ENCODE assay signal across 8 cellular contexts in genomic region chr9:19379283-19379682, GRCh38. TPM values are rescaled to one million over a fixed set of nuclear protein-coding genes. Genes with fewer than 3 reads are reported as not detected.
DNase-seq lines count a peak whose midpoint lies in the region; ATAC-seq and TF ChIP-seq lines count a peak whose summit lies in the region.

No MANE protein-coding gene starts in this region.

- peak overlapping the region; percentile 78 for H4K91ac ChIP-seq in IMR-90 (ENCODE audit: insufficient read depth, low read depth, low read length)

- H2AK5ac ChIP-seq in IMR-90 (ENCODE audit: low read depth, low read length): peak overlapping the region; percentile 95

- H3K4me1 Mint-ChIP-seq in MCF 10A (ENCODE audit: insufficient read depth, unreplicated experiment): peaks cover 22% of the 10 kb centered on the region
- peaks cover 34% of the 10 kb centered on the region for H3K4me1 Mint-ChIP-seq in mesothelial cell of epicardium

- no peak overlapping the region for H2BK15ac ChIP-seq in IMR-90 (ENCODE audit: low read depth, low read length)

- peak overlapping the region; percentile 96 for H3K9ac ChIP-seq in IMR-90 (ENCODE audit: low read depth, low read length)

- no peak for TF ChIP-seq RAD21 in IMR-90 (IDR thresholded peaks at IDR 0.05; ENCODE audit: low read length)

- no peaks in the 10 kb centered on the region for H3K27me3 Mint-ChIP-seq in MCF 10A (ENCODE audit: insufficient read depth, unreplicated experiment)
- H3K27me3 Mint-ChIP-seq in mesothelial cell of epicardium (ENCODE audit: low read depth): no peaks in the 10 kb centered on the region

- peak overlapping the region; percentile 91 for H3K56ac ChIP-seq in IMR-90 (ENCODE audit: extremely low read depth, insufficient read depth, low read length)

- H3K14ac ChIP-seq in IMR-90 (replicated peaks; ENCODE audit: low read depth, low read length): peak overlapping the region; percentile 95

- no peak for TF ChIP-seq CTCF in A673 (conservative IDR thresholded peaks at IDR 0.05; ENCODE audit: low read depth, low read length)
- TF ChIP-seq CTCF in IMR-90 (conservative IDR thresholded peaks at IDR 0.05; ENCODE audit: low read depth, low read length): no peak
- no peak for TF ChIP-seq CTCF in MCF 10A (IDR thresholded peaks at IDR 0.05; ENCODE audit: unreplicated experiment)
- no peak for TF ChIP-seq CTCF in mesothelial cell of epicardium (IDR thresholded peaks at IDR 0.05; ENCODE audit: unreplicated experiment)

- BruUV-seq in A673 (replicated peaks; lab: Mats Ljungman, UMichigan) (no TSS peak), IMR-90 (replicated peaks; lab: Mats Ljungman, UMichigan) (no TSS peak), MCF 10A (replicated peaks; lab: Mats Ljungman, UMichigan) (no TSS peak)

- 0 out of 2 replicates have a peak, but pooled peaks have one; percentile 3 for TF ChIP-seq POLR2A in IMR-90 (IDR thresholded peaks at IDR 0.05; ENCODE audit: low read depth, low read length)

- peaks cover 51% of the 10 kb centered on the region for H3K36me3 ChIP-seq in A673 (ENCODE audit: insufficient read depth, low read length, poor library complexity, severe bottlenecking)
- peaks cover 34% of the 10 kb centered on the region for H3K36me3 ChIP-seq in IMR-90 (ENCODE audit: control insufficient read depth, insufficient read depth, low read length)

- H3K4me1 ChIP-seq in A673 (ENCODE audit: insufficient read depth, low read length, poor library complexity, severe bottlenecking): no peaks in the 10 kb centered on the region
- peaks cover 2% of the 10 kb centered on the region; the same call in 1 of the 2 replicates for H3K4me1 ChIP-seq in IMR-90 (ENCODE audit: control insufficient read depth, insufficient read depth, low read length)

- DNase-seq in A673 (ENCODE audit: low spot score) (no peak), IMR-90 (no peak), MCF 10A (ENCODE audit: unreplicated experiment) (no peak), mesothelial cell of epicardium (ENCODE audit: low spot score in 2 of 2, unreplicated experiment in 2 of 2) (no peak), sciatic nerve (ENCODE audit: low spot score) (no peak), KBM-7 (no peak), NCI-H510A treated with DMSO at 0.1 percent for 48 hours (lab: John Stamatoyannopoulos, UW) (no peak)

- H2AFZ ChIP-seq in IMR-90 (replicated peaks; ENCODE audit: low read length, poor library complexity): no peak overlapping the region

- H3K4ac ChIP-seq in IMR-90 (ENCODE audit: low read depth, low read length): peak overlapping the region; percentile 89

- H3K9me1 ChIP-seq in IMR-90 (ENCODE audit: insufficient read depth, low read length): peaks cover 5% of the 10 kb centered on the region; the same call in 1 of the 2 replicates

- H3K4me3 ChIP-seq in A673 (ENCODE audit: low read depth, low read length, poor library complexity, severe bottlenecking): peak overlapping the region; percentile 77
- H3K4me3 ChIP-seq in IMR-90 (ENCODE audit: insufficient read depth, low read depth, low read length): peak overlapping the region; percentile 78

- H3K27ac ChIP-seq in A673 (ENCODE audit: low read depth, low read length, poor library complexity, severe bottlenecking) (peak overlapping the region; percentile 92), IMR-90 (ENCODE audit: insufficient read depth, low read length) (peak overlapping the region; percentile 88)

- H3K4me3 Mint-ChIP-seq in MCF 10A (ENCODE audit: unreplicated experiment) (peak overlapping the region; percentile 97), mesothelial cell of epicardium (peak overlapping the region; percentile 100)

- H3K9me3 ChIP-seq in A673 (ENCODE audit: low read depth, low read length, poor library complexity, severe bottlenecking): no peaks in the 10 kb centered on the region
- no peaks in the 10 kb centered on the region for H3K9me3 ChIP-seq in IMR-90 (ENCODE audit: control insufficient read depth, insufficient read depth, low read length)

- peak overlapping the region; percentile 16; the same call in 1 of the 2 replicates for H3K18ac ChIP-seq in IMR-90 (ENCODE audit: low read depth, low read length)

- peak overlapping the region; percentile 92 for H2AK9ac ChIP-seq in IMR-90 (replicated peaks; ENCODE audit: low read depth, low read length, poor library complexity)

- peaks cover 72% of the 10 kb centered on the region for H3K36me3 Mint-ChIP-seq in MCF 10A (ENCODE audit: insufficient read depth, unreplicated experiment)
- peaks cover 38% of the 10 kb centered on the region for H3K36me3 Mint-ChIP-seq in mesothelial cell of epicardium

- no peaks in the 10 kb centered on the region for H3K27me3 ChIP-seq in A673 (replicated peaks; ENCODE audit: insufficient read depth, low read depth, low read length, poor library complexity)
- no peaks in the 10 kb centered on the region for H3K27me3 ChIP-seq in IMR-90 (ENCODE audit: control insufficient read depth, insufficient read depth, low read length)

- H2BK120ac ChIP-seq in IMR-90 (ENCODE audit: low read depth, low read length): no peak overlapping the region

- CTCF ChIA-PET in A673 (lab: Charles Lee): no interaction called here
- CTCF ChIA-PET in IMR-90 (lab: Yijun Ruan, JAX): interaction anchor here (1.2 kb wide), 1 partner anchor 31 kb away, joined by 4 read pairs; no protein-coding TSS in a partner anchor
- CTCF ChIA-PET in MCF 10A (lab: Yijun Ruan, JAX): interaction anchor here (1.1 kb wide), 1 partner anchor 330 kb away, joined by 3 read pairs; the partner anchor contains the start of gene RRAGA

- H3K27ac Mint-ChIP-seq in MCF 10A (ENCODE audit: low read depth, unreplicated experiment) (peak overlapping the region; percentile 100), mesothelial cell of epicardium (peak overlapping the region; percentile 100)

- in situ Hi-C loops in IMR-90 (cut with MboI; ENCODE audit: low sequenced_read_pairs): no loop called here
- in situ Hi-C loops in KBM-7 (cut with MboI; ENCODE audit: low pct_unique_long_range_greater_than_20kb, low sequenced_read_pairs): no loop called here

- H4K20me1 ChIP-seq in IMR-90 (ENCODE audit: insufficient read depth, low read length): peaks cover 46% of the 10 kb centered on the region; the same call in 1 of the 2 replicates

- no peak for ATAC-seq in IMR-90 (ENCODE audit: low read depth)
- ATAC-seq in sciatic nerve: no peak
- ATAC-seq in GM19397 (IDR thresholded peaks at IDR 0.05; ENCODE audit: unreplicated experiment): no peak

- POLR2A ChIA-PET in A673 (lab: Charles Lee; ENCODE audit: low non-redundant PET) (no interaction called here), IMR-90 (lab: Charles Lee; ENCODE audit: unreplicated experiment) (interaction anchor here (0.5 kb wide), 1 partner anchor 146 kb away, joined by 7 read pairs; no protein-coding TSS in a partner anchor), MCF 10A (lab: Yijun Ruan, JAX) (interaction anchor here (0.9 to 6.1 kb wide), 17 partner anchors 8 to 1305 kb away, joined by 3 to 62 read pairs (median 7); partner anchors contain the start of genes ACER2, DENND4C, FOCAD and HAUS6)

- peak overlapping the region; percentile 96 for H3K23ac ChIP-seq in IMR-90 (ENCODE audit: low read depth, low read length)

- H4K5ac ChIP-seq in IMR-90 (ENCODE audit: low read depth, low read length): peak overlapping the region; percentile 9; the same call in 1 of the 2 replicates

- H3K79me1 ChIP-seq in IMR-90 (ENCODE audit: low read depth in 1 of 2, low read length in 2 of 2): peaks cover 3 to 39% of the 10 kb centered on the region in 2 experiments; a peak in 3 of 4 replicates

- H2BK20ac ChIP-seq in IMR-90 (ENCODE audit: low read depth, low read length): no peak overlapping the region

- H2BK5ac ChIP-seq in IMR-90 (ENCODE audit: low read depth, low read length, poor library complexity, severe bottlenecking): peak overlapping the region; percentile 87

- dilution Hi-C loops in IMR-90 (cut with HindIII; ENCODE audit: low sequenced_read_pairs, unreplicated experiment): no loop called here

- WGBS in IMR-90 (ENCODE audit: extremely low coverage in 2 of 2, insufficient read length in 1 of 2), 2 experiments: no CpG with 5 or more reads among the region's 12 CpGs

- H3K9me3 Mint-ChIP-seq in MCF 10A (ENCODE audit: unreplicated experiment) (no peaks in the 10 kb centered on the region), mesothelial cell of epicardium (no peaks in the 10 kb centered on the region)

- intact Hi-C loops in A673 (cut with micrococcal nuclease; ENCODE audit: unreplicated experiment): loop anchor here (10.0 kb wide), 1 partner anchor 274 kb away; the partner anchor contains the start of gene HAUS6
- intact Hi-C loops in IMR-90 (cut with micrococcal nuclease): loop anchor here (2.0 to 10.0 kb wide), 3 partner anchors 148 to 328 kb away; partner anchors contain the start of genes DENND4C and PLIN2
- intact Hi-C loops in MCF 10A (cut with micrococcal nuclease): loop anchor here (2.0 to 10.0 kb wide), 3 partner anchors 148 to 334 kb away; partner anchors contain the start of genes DENND4C and RRAGA
- intact Hi-C loops in sciatic nerve (cut with DNase I): no loop called here

- H4K8ac ChIP-seq in IMR-90 (ENCODE audit: low read depth in 2 of 2, low read length in 2 of 2): peak overlapping the region; percentile 27 to 96

- peak overlapping the region; percentile 80 for H3K4me2 ChIP-seq in IMR-90 (ENCODE audit: low read depth, low read length)

TF ChIP-seq in IMR-90, 13 proteins besides CTCF, POLR2A, EP300 and RAD21 (continues in another document):
- TF ChIP-seq ELK1 (IDR thresholded peaks at IDR 0.05; ENCODE audit: borderline replicate concordance, low read depth, low read length): no peak
- no peak for TF ChIP-seq FOS (IDR thresholded peaks at IDR 0.05; ENCODE audit: low read depth, low read length)

RNA-seq across cellular contexts. Expression of gene RPS6, which starts 0.8 kb away (rescaled TPM):
- 928 and 933 TPM in 2 replicates for total RNA-seq in A673 (2021)
- 1,399 and 1,416 TPM in 2 replicates for total RNA-seq in IMR-90 (2012; rRNA removed)
- 1,771 and 1,866 TPM in 2 replicates for polyA plus RNA-seq in IMR-90 (2012; rRNA removed)
- polyA plus RNA-seq in IMR-90 (2012; cell fraction: cytosol; rRNA removed): 454 and 1,197 TPM in 2 replicates
- polyA plus RNA-seq in IMR-90 (2012; cell fraction: nucleus; rRNA removed; ENCODE audit: low replicate concordance): 83.2 and 613 TPM in 2 replicates
- total RNA-seq in MCF 10A (2022): 3,254 and 3,841 TPM in 2 replicates
- total RNA-seq in mesothelial cell of epicardium: 1,991 to 2,076 TPM (median 2,048 TPM) in 3 replicates
- 1,502 TPM for total RNA-seq in sciatic nerve

RNA-seq across cellular contexts. Expression of gene ACER2, which starts 29.5 kb away (rescaled TPM):
- total RNA-seq in A673 (2021): 0.70 and 0.84 TPM in 2 replicates
- total RNA-seq in IMR-90 (2012; rRNA removed): 1.6 and 1.9 TPM in 2 replicates
- polyA plus RNA-seq in IMR-90 (2012; rRNA removed): 0.66 and 0.84 TPM in 2 replicates
- polyA plus RNA-seq in IMR-90 (2012; cell fraction: cytosol; rRNA removed): 0.34 and 0.37 TPM in 2 replicates
- polyA plus RNA-seq in IMR-90 (2012; cell fraction: nucleus; rRNA removed; ENCODE audit: low replicate concordance): 0.58 and 2.3 TPM in 2 replicates
- total RNA-seq in MCF 10A (2022): 1.9 and 3.2 TPM in 2 replicates
- 2.9 to 3.1 TPM (median 3.1 TPM) in 3 replicates for total RNA-seq in mesothelial cell of epicardium
- total RNA-seq in sciatic nerve: 10.7 TPM
